Comparison of ENCODE assay signal across 28 cellular contexts in genomic region chr16:30605148-30605547, GRCh38. TPM values are rescaled to one million over a fixed set of nuclear protein-coding genes. Genes with fewer than 3 reads are reported as not detected.
DNase-seq lines count a peak whose midpoint lies in the region; ATAC-seq and TF ChIP-seq lines count a peak whose summit lies in the region.
"Had no signal": no experiment of that assay in that cellular context is flagged by ENCODE, and none has a peak within 500 bp of the region (broad histone marks: within the 10 kb centered on the region; RNA-seq: fewer than 3 reads in every experiment).

No MANE protein-coding gene starts in this region.

- 92 to 96% methylated on average over 15 of the region's 15 CpGs for WGBS in sigmoid colon, 2 donors

- H3K27me3 ChIP-seq in left ventricle myocardium inferior (ENCODE audit: low read depth) (no peaks in the 10 kb centered on the region), upper lobe of right lung (no peaks in the 10 kb centered on the region), sigmoid colon (no peaks in the 10 kb centered on the region)
- H3K27me3 ChIP-seq: BE2C, stomach, transverse colon had no signal

- intact Hi-C loops in left ventricle myocardium inferior (cut with micrococcal nuclease), result no loop called here
- intact Hi-C loops in Right ventricle myocardium inferior (cut with DNase I), result no loop called here
- intact Hi-C loops in upper lobe of right lung (cut with DNase I), result no loop called here
- intact Hi-C loops in sigmoid colon (cut with DNase I), result no loop called here

- H3K4me1 Mint-ChIP-seq in endothelial cell (ENCODE audit: unreplicated experiment) (peaks cover 5% of the 10 kb centered on the region), nephron (peaks cover 7% of the 10 kb centered on the region)

- peaks cover 12% of the 10 kb centered on the region for H3K27me3 Mint-ChIP-seq in endothelial cell (ENCODE audit: unreplicated experiment)
- no peaks in the 10 kb centered on the region for H3K27me3 Mint-ChIP-seq in nephron (ENCODE audit: low read depth)
- H3K27me3 Mint-ChIP-seq: activated CD4-positive, alpha-beta T cell treated with anti-CD3 and anti-CD28 coated beads, Interleukin-2, amount 10 ng/mL, durations not matched to agents 7 days and 5 days had no signal

- TF ChIP-seq POLR2A in sigmoid colon (IDR thresholded peaks at IDR 0.05), result no peak

- H3K4me3 ChIP-seq in left ventricle myocardium inferior (no peak overlapping the region), upper lobe of right lung (no peak overlapping the region), sigmoid colon (no peak overlapping the region)
- H3K4me3 ChIP-seq: A549, smooth muscle cell, stomach, transverse colon had no signal

- peaks cover 26% of the 10 kb centered on the region for H3K36me3 Mint-ChIP-seq in endothelial cell (ENCODE audit: low read depth, unreplicated experiment)
- H3K36me3 Mint-ChIP-seq in nephron (ENCODE audit: low read depth), result peaks cover 64% of the 10 kb centered on the region

- no peak overlapping the region for H3K27ac Mint-ChIP-seq in endothelial cell (ENCODE audit: unreplicated experiment)
- peak overlapping the region in 2 of 3 experiments; percentile 62 to 79 for H3K27ac Mint-ChIP-seq in nephron
- H3K27ac Mint-ChIP-seq: activated CD4-positive, alpha-beta T cell treated with anti-CD3 and anti-CD28 coated beads, Interleukin-2, amount 10 ng/mL, durations not matched to agents 7 days and 5 days; brain had no signal

- H3K9me3 ChIP-seq in left ventricle myocardium inferior (replicated peaks) (peaks cover 3% of the 10 kb centered on the region), upper lobe of right lung (no peaks in the 10 kb centered on the region), sigmoid colon (no peaks in the 10 kb centered on the region)
- H3K9me3 ChIP-seq: BE2C, stomach, transverse colon had no signal

- peaks cover 40% of the 10 kb centered on the region for H3K4me1 ChIP-seq in left ventricle myocardium inferior
- H3K4me1 ChIP-seq in upper lobe of right lung, result peaks cover 6% of the 10 kb centered on the region
- peaks cover 0 to 25% (median 17%) of the 10 kb centered on the region in 4 donors for H3K4me1 ChIP-seq in sigmoid colon
- H3K4me1 ChIP-seq: BE2C had no signal

- H3K9me3 Mint-ChIP-seq in endothelial cell (ENCODE audit: unreplicated experiment) (no peaks in the 10 kb centered on the region), nephron (no peaks in the 10 kb centered on the region)
- H3K9me3 Mint-ChIP-seq: activated CD4-positive, alpha-beta T cell treated with anti-CD3 and anti-CD28 coated beads, Interleukin-2, amount 10 ng/mL, durations not matched to agents 7 days and 5 days; activated T-cell treated with anti-CD3 and anti-CD28 coated beads, Interleukin-2, amount 50 U/mL, for 4 hours had no signal

- H3K4me3 Mint-ChIP-seq in endothelial cell (ENCODE audit: unreplicated experiment) (peak overlapping the region; percentile 49), nephron (peak overlapping the region in 2 of 3 experiments; percentile 28 to 46)
- H3K4me3 Mint-ChIP-seq: activated CD4-positive, alpha-beta T cell treated with anti-CD3 and anti-CD28 coated beads, Interleukin-2, amount 10 ng/mL, durations not matched to agents 7 days and 5 days; activated T-cell treated with anti-CD3 and anti-CD28 coated beads, Interleukin-2, amount 50 U/mL, for 4 hours had no signal

- no peak for TF ChIP-seq EP300 in sigmoid colon (IDR thresholded peaks at IDR 0.05)

- TF ChIP-seq CTCF in left ventricle myocardium inferior (IDR thresholded peaks at IDR 0.05; ENCODE audit: borderline replicate concordance) (no peak), endothelial cell (IDR thresholded peaks at IDR 0.05; ENCODE audit: unreplicated experiment) (no peak), nephron (IDR thresholded peaks at IDR 0.05; ENCODE audit: unreplicated experiment in 3 of 3) (no peak), upper lobe of right lung (IDR thresholded peaks at IDR 0.05) (no peak), sigmoid colon (IDR thresholded peaks at IDR 0.05) (no peak)

- peak overlapping the region; percentile 13 for H3K27ac ChIP-seq in left ventricle myocardium inferior (replicated peaks)
- H3K27ac ChIP-seq in upper lobe of right lung, result no peak overlapping the region
- no peak overlapping the region for H3K27ac ChIP-seq in sigmoid colon
- H3K27ac ChIP-seq: A549, stomach, transverse colon had no signal

- H3K36me3 ChIP-seq in left ventricle myocardium inferior (peaks cover 50% of the 10 kb centered on the region), upper lobe of right lung (peaks cover 61% of the 10 kb centered on the region), sigmoid colon (peaks cover 5 to 62% (median 21%) of the 10 kb centered on the region in 4 donors)

- DNase-seq in left ventricle myocardium inferior (no peak), Right ventricle myocardium inferior (ENCODE audit: missing footprints) (no peak), endothelial cell (ENCODE audit: low spot score) (no peak), upper lobe of right lung (peak; percentile 70), sigmoid colon (no peak)
- DNase-seq: activated CD4-positive, alpha-beta T cell treated with anti-CD3 and anti-CD28 coated beads, Interleukin-2, amount 10 ng/mL, durations not matched to agents 7 days and 5 days; activated naive CD4-positive, alpha-beta T cell treated with Interleukin-2 at 50 U/mL for 16 hours; activated T-cell treated with anti-CD3 and anti-CD28 coated beads, Interleukin-2, amount 50 U/mL, for 4 hours; BE2C; COR-L47; DMS53; glutamatergic neuron; mesenchymal stem cell; NCI-H1105; NCI-H2029 treated with DMSO at 0.1 percent for 48 hours; NCI-H345; NCI-H748 treated with DMSO at 0.1 percent for 48 hours; occipital lobe; stimulated activated CD4-positive, alpha-beta T cell treated with anti-CD3 and anti-CD28 coated beads, Interleukin-2, amount 100 ng/mL, for 24 hours; stomach; T1000; transverse colon had no signal

- ATAC-seq in Right ventricle myocardium inferior (no peak), upper lobe of right lung (peak; percentile 23), GM18858 (IDR thresholded peaks at IDR 0.05; ENCODE audit: unreplicated experiment) (no peak), SK-N-SH treated with all-trans-retinoic acid at 6 μM for 48 hours (no peak)
- ATAC-seq: A549; activated T-cell treated with anti-CD3 and anti-CD28 coated beads, Interleukin-2, amount 50 U/mL, for 4 hours had no signal

TF ChIP-seq in SK-N-SH treated with all-trans-retinoic acid at 6 μM for 48 hours, 23 proteins besides CTCF, POLR2A, EP300 and RAD21 (continues in another document):
- TF ChIP-seq CSDC2 (CRISPR knock-in tag; IDR thresholded peaks at IDR 0.05) (no peak), ZNF8 (CRISPR knock-in tag; IDR thresholded peaks at IDR 0.05) (no peak), OSR1 (CRISPR knock-in tag; IDR thresholded peaks at IDR 0.05) (no peak), CREB5 (CRISPR knock-in tag; IDR thresholded peaks at IDR 0.05; ENCODE audit: low read depth) (no peak), ZNF565 (CRISPR knock-in tag; conservative IDR thresholded peaks at IDR 0.05; ENCODE audit: low read depth) (no peak), ZFP30 (CRISPR knock-in tag; IDR thresholded peaks at IDR 0.05) (no peak), SNAI2 (CRISPR knock-in tag; IDR thresholded peaks at IDR 0.05) (no peak)

RNA-seq across cellular contexts. Expression of gene ZNF689, which starts 5.0 kb away (rescaled TPM):
- total RNA-seq in left ventricle myocardium inferior (5.0 TPM), Right ventricle myocardium inferior (4.2 TPM), endothelial cell (ENCODE audit: unreplicated experiment) (12.0 TPM), upper lobe of right lung (7.2 TPM), sigmoid colon (10 to 100 TPM in 1 of 4 donors, 1 to 10 TPM in 3; 7.9 to 10.3 (median 9.8) TPM)
- polyA plus RNA-seq in sigmoid colon, result 1 to 10 TPM; 3.6 to 5.2 (median 4.9) TPM

RNA-seq across cellular contexts. Expression of gene ZNF785, which starts 19.7 kb away (rescaled TPM):
- total RNA-seq in left ventricle myocardium inferior (7.1 TPM), Right ventricle myocardium inferior (7.6 TPM), endothelial cell (ENCODE audit: unreplicated experiment) (33.5 TPM), upper lobe of right lung (16.3 TPM), sigmoid colon (10 to 100 TPM in 1 of 4 donors, 1 to 10 TPM in 3; 5.9 to 19.9 (median 7.9) TPM)
- 1 to 10 TPM in 2 of 3 donors, under 1 TPM in 1; 0.92 to 9.5 (median 2.4) TPM for polyA plus RNA-seq in sigmoid colon
- polyA plus RNA-seq: A549 had no signal

RNA-seq across cellular contexts. Expression of gene ZNF688, which starts 33.6 kb away (rescaled TPM):
- total RNA-seq in left ventricle myocardium inferior (10.8 TPM), Right ventricle myocardium inferior (12.2 TPM), endothelial cell (ENCODE audit: unreplicated experiment) (9.6 TPM), upper lobe of right lung (13.1 TPM), sigmoid colon (10 to 100 TPM; 21.9 to 32.8 (median 25.4) TPM)
- 10 to 100 TPM; 16.7 to 22.8 (median 18.0) TPM for polyA plus RNA-seq in sigmoid colon

RNA-seq across cellular contexts. Expression of gene PRR14, which starts 45.6 kb away (rescaled TPM):
- total RNA-seq in left ventricle myocardium inferior (15.4 TPM), Right ventricle myocardium inferior (18.2 TPM), endothelial cell (ENCODE audit: unreplicated experiment) (45.3 TPM), upper lobe of right lung (48.2 TPM), sigmoid colon (10 to 100 TPM; 20.8 to 37.5 (median 29.4) TPM)
- 10 to 100 TPM; 28.8 to 51.4 (median 38.4) TPM for polyA plus RNA-seq in sigmoid colon

RNA-seq across cellular contexts. Expression of gene ZNF764, which starts 47.0 kb away (rescaled TPM):
- 8.9 TPM for total RNA-seq in left ventricle myocardium inferior
- 10.0 TPM for total RNA-seq in Right ventricle myocardium inferior
- 13.8 TPM for total RNA-seq in endothelial cell (ENCODE audit: unreplicated experiment)
- 10.6 TPM for total RNA-seq in upper lobe of right lung
- total RNA-seq in sigmoid colon, result 1 to 10 TPM; 6.1 to 8.6 (median 8.1) TPM
- polyA plus RNA-seq in sigmoid colon, result 1 to 10 TPM; 3.5 to 7.7 (median 4.8) TPM
